8 cellular contexts compared by ENCODE assay signal in the genomic region with DNA sequence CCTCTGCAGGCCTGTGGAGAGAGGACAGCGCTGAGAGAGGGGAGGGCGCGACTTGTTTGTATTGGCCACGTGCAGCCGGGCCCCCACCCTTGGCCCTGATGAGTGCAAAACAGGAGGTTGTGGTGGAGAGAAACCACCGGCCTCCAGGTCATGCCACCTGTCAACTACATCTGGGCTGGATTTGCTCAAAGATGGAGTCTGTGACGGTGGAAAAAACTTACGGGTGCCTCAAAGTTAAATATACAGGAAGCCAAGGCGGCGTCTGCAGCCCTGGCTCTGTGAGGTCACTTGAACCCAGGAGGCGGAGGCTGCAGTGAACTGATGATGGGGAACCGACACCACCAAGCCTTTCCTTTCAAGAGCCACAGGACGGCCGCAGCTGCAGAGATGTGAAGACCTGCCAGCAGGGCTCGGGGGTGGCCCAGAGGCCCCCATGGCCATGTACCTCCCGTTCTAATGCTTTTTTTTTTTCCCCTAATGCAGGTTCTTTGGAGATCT. TPM values are rescaled to one million over a fixed set of nuclear protein-coding genes. Genes with fewer than 3 reads are reported as not detected.
A peak's percentile ranks its signal among the peaks of the same experiment; 100 is the strongest.
DNase-seq lines count a peak whose midpoint lies in the region; ATAC-seq and TF ChIP-seq lines count a peak whose summit lies in the region.
"Had no signal": no experiment of that assay in that cellular context is flagged by ENCODE, and none has a peak within 500 bp of the region (broad histone marks: within the 10 kb centered on the region; RNA-seq: fewer than 3 reads in every experiment).

No MANE protein-coding gene starts in this region.

- intact Hi-C loops in activated T-helper 1 cell treated with anti-CD3 and anti-CD28 coated beads, Interleukin-12 subunit alpha, Interleukin-12 subunit beta, Interleukin-2, Interleukin-4 antibody, amounts not matched to agents 30 ng/mL and 10 ng/mL and 1 ng/mL, durations not matched to agents 14 hours and 24 hours and 36 hours (cut with micrococcal nuclease) = no loop called here
- intact Hi-C loops in posterior cingulate gyrus (cut with DNase I) (no loop called here), mammary epithelial cell (cut with micrococcal nuclease) (no loop called here)

- no peak overlapping the region for H3K27ac ChIP-seq in mammary epithelial cell (ENCODE audit: insufficient read depth, low read depth, low read length)

- H3K4me3 Mint-ChIP-seq in activated T-helper 1 cell treated with anti-CD3 and anti-CD28 coated beads, Interleukin-12 subunit alpha, Interleukin-12 subunit beta, Interleukin-2, Interleukin-4 antibody, amounts not matched to agents 30 ng/mL and 10 ng/mL and 1 ng/mL, durations not matched to agents 14 hours and 24 hours and 36 hours = no peak overlapping the region

- in situ Hi-C loops in mammary epithelial cell (cut with MboI; ENCODE audit: low sequenced_read_pairs in 2 of 2) = no loop called here

- peaks cover 14% of the 10 kb centered on the region for H4K20me1 ChIP-seq in mammary epithelial cell (ENCODE audit: insufficient read depth, low read length)

- no peaks in the 10 kb centered on the region for H3K9me3 Mint-ChIP-seq in activated T-helper 1 cell treated with anti-CD3 and anti-CD28 coated beads, Interleukin-12 subunit alpha, Interleukin-12 subunit beta, Interleukin-2, Interleukin-4 antibody, amounts not matched to agents 30 ng/mL and 10 ng/mL and 1 ng/mL, durations not matched to agents 14 hours and 24 hours and 36 hours

- H3K4me2 ChIP-seq in mammary epithelial cell (ENCODE audit: insufficient read depth, low read depth, low read length) = no peak overlapping the region

- H3K36me3 Mint-ChIP-seq in activated T-helper 1 cell treated with anti-CD3 and anti-CD28 coated beads, Interleukin-12 subunit alpha, Interleukin-12 subunit beta, Interleukin-2, Interleukin-4 antibody, amounts not matched to agents 30 ng/mL and 10 ng/mL and 1 ng/mL, durations not matched to agents 14 hours and 24 hours and 36 hours (ENCODE audit: low read depth) = no peaks in the 10 kb centered on the region

- no TSS peak for BruUV-seq in mammary epithelial cell (replicated peaks; lab: Mats Ljungman, UMichigan)

- peaks cover 7% of the 10 kb centered on the region for H3K4me1 ChIP-seq in mammary epithelial cell (ENCODE audit: insufficient read depth, low read length)

- H3K27me3 ChIP-seq in mammary epithelial cell (ENCODE audit: insufficient read depth, low read length) = no peaks in the 10 kb centered on the region

- H3K79me2 ChIP-seq in mammary epithelial cell (ENCODE audit: insufficient read depth, low read length) = peaks cover 96% of the 10 kb centered on the region

- DNase-seq in GM20000 (ENCODE audit: low spot score) (peak; percentile 71), posterior cingulate gyrus (no peak), mammary epithelial cell (no peak), AG20443 (ENCODE audit: low spot score) (no peak)
- peak; percentile 8 for DNase-seq in activated T-helper 1 cell treated with anti-CD3 and anti-CD28 coated beads, Interleukin-12 subunit alpha, Interleukin-12 subunit beta, Interleukin-2, Interleukin-4 antibody, amounts not matched to agents 30 ng/mL and 10 ng/mL and 1 ng/mL, durations not matched to agents 14 hours and 24 hours and 36 hours (ENCODE audit: low spot score)
- DNase-seq in stimulated activated naive CD8-positive, alpha-beta T cell treated with anti-CD3 and anti-CD28 coated beads, Interleukin-15, Interleukin-2, amounts not matched to agents 100 U/mL and 50 U/mL, for 24 hours = peak; percentile 37
- DNase-seq: IMR-90 had no signal

- H3K27me3 Mint-ChIP-seq in activated T-helper 1 cell treated with anti-CD3 and anti-CD28 coated beads, Interleukin-12 subunit alpha, Interleukin-12 subunit beta, Interleukin-2, Interleukin-4 antibody, amounts not matched to agents 30 ng/mL and 10 ng/mL and 1 ng/mL, durations not matched to agents 14 hours and 24 hours and 36 hours (ENCODE audit: insufficient read depth) = peaks cover 3% of the 10 kb centered on the region

- dilution Hi-C loops in mammary epithelial cell (cut with HindIII; ENCODE audit: low sequenced_read_pairs) = no loop called here

- peak; percentile 61 for ATAC-seq in HG03457 (IDR thresholded peaks at IDR 0.05; ENCODE audit: unreplicated experiment)
- peak; percentile 68 for ATAC-seq in stimulated activated naive CD8-positive, alpha-beta T cell treated with anti-CD3 and anti-CD28 coated beads, Interleukin-15, Interleukin-2, amounts not matched to agents 100 U/mL and 50 U/mL, for 24 hours

- no peak overlapping the region for H3K9ac ChIP-seq in mammary epithelial cell (ENCODE audit: insufficient read depth, low read length)

- peaks cover 17% of the 10 kb centered on the region for H3K36me3 ChIP-seq in mammary epithelial cell (ENCODE audit: insufficient read depth, low read length)

- no peaks in the 10 kb centered on the region for H3K9me3 ChIP-seq in mammary epithelial cell (replicated peaks; ENCODE audit: insufficient read depth, low read length)

- TF ChIP-seq CTCF in GM20000 (IDR thresholded peaks at IDR 0.05; ENCODE audit: extremely low read depth, missing control alignments) (no peak), mammary epithelial cell (conservative IDR thresholded peaks at IDR 0.05 in 1 of 2, IDR thresholded peaks at IDR 0.05 in 1 of 2; ENCODE audit: extremely low read depth in 1 of 2, insufficient read depth in 1 of 2, low read depth in 1 of 2, low read length in 2 of 2) (no peak)

- no peak overlapping the region for H3K4me3 ChIP-seq in mammary epithelial cell (replicated peaks in 1 of 3; ENCODE audit: insufficient read depth in 1 of 3, low read depth in 2 of 3, low read length in 3 of 3)

- CTCF ChIA-PET in mammary epithelial cell (lab: Charles Lee; ENCODE audit: low non-redundant PET) = no interaction called here

- WGBS in mammary epithelial cell (ENCODE audit: low coverage, missing lambda C conversion rate) = 91% methylated on average over 13 of the region's 16 CpGs

- no peak overlapping the region for H2AFZ ChIP-seq in mammary epithelial cell (ENCODE audit: low read depth, low read length)

- H3K4me1 Mint-ChIP-seq in activated T-helper 1 cell treated with anti-CD3 and anti-CD28 coated beads, Interleukin-12 subunit alpha, Interleukin-12 subunit beta, Interleukin-2, Interleukin-4 antibody, amounts not matched to agents 30 ng/mL and 10 ng/mL and 1 ng/mL, durations not matched to agents 14 hours and 24 hours and 36 hours (ENCODE audit: low read depth) = peaks cover 8% of the 10 kb centered on the region

- no peak overlapping the region for H3K27ac Mint-ChIP-seq in activated T-helper 1 cell treated with anti-CD3 and anti-CD28 coated beads, Interleukin-12 subunit alpha, Interleukin-12 subunit beta, Interleukin-2, Interleukin-4 antibody, amounts not matched to agents 30 ng/mL and 10 ng/mL and 1 ng/mL, durations not matched to agents 14 hours and 24 hours and 36 hours

RNA-seq across cellular contexts. Expression of a gene that starts 15.6 kb away (rescaled TPM):
- total RNA-seq in activated T-helper 1 cell treated with anti-CD3 and anti-CD28 coated beads, Interleukin-12 subunit alpha, Interleukin-12 subunit beta, Interleukin-2, Interleukin-4 antibody, amounts not matched to agents 30 ng/mL and 10 ng/mL and 1 ng/mL, durations not matched to agents 14 hours and 24 hours and 36 hours = 0.17 TPM in 1 of 2 replicates, not detected in the other
- total RNA-seq in mammary epithelial cell = 100 to 1,000 TPM in 1 of 2 donors, 10 to 100 TPM in 1; 19.7 to 121 TPM
- polyA plus RNA-seq in mammary epithelial cell = 81.5 TPM
- polyA minus RNA-seq in mammary epithelial cell = 37.0 TPM

RNA-seq across cellular contexts. Expression of a gene that starts 46.5 kb away (rescaled TPM):
- 87.2 and 91.1 TPM in 2 replicates for total RNA-seq in activated T-helper 1 cell treated with anti-CD3 and anti-CD28 coated beads, Interleukin-12 subunit alpha, Interleukin-12 subunit beta, Interleukin-2, Interleukin-4 antibody, amounts not matched to agents 30 ng/mL and 10 ng/mL and 1 ng/mL, durations not matched to agents 14 hours and 24 hours and 36 hours
- 10 to 100 TPM in 1 of 2 donors, 1 to 10 TPM in 1; 1.5 to 32.5 TPM for total RNA-seq in mammary epithelial cell
- polyA plus RNA-seq in mammary epithelial cell = 23.2 TPM
- 8.8 TPM for polyA minus RNA-seq in mammary epithelial cell

Comparison
In these comparisons a context has a peak if more than half of its experiments do, and no peak if none do; other contexts are left out.
1. DNase-seq: peak in GM20000 (single experiment), activated T-helper 1 cell treated with anti-CD3 and anti-CD28 coated beads, Interleukin-12 subunit alpha, Interleukin-12 subunit beta, Interleukin-2, Interleukin-4 antibody, amounts not matched to agents 30 ng/mL and 10 ng/mL and 1 ng/mL, durations not matched to agents 14 hours and 24 hours and 36 hours (single experiment) and stimulated activated naive CD8-positive, alpha-beta T cell treated with anti-CD3 and anti-CD28 coated beads, Interleukin-15, Interleukin-2, amounts not matched to agents 100 U/mL and 50 U/mL, for 24 hours (single experiment); none in posterior cingulate gyrus (0 of 10), mammary epithelial cell (single experiment) and AG20443 (single experiment).
2. RNA of a gene that starts 15.6 kb away (total RNA-seq): 19.7 to 121 TPM in mammary epithelial cell; 0.17 TPM in activated T-helper 1 cell treated with anti-CD3 and anti-CD28 coated beads, Interleukin-12 subunit alpha, Interleukin-12 subunit beta, Interleukin-2, Interleukin-4 antibody, amounts not matched to agents 30 ng/mL and 10 ng/mL and 1 ng/mL, durations not matched to agents 14 hours and 24 hours and 36 hours; every median in the first group is over 10 times any median in the second.